ENCODE assay signal across 29 cellular contexts in genomic region chr4:124946696-124947095, GRCh38.
A peak's percentile ranks its signal among the peaks of the same experiment; 100 is the strongest.
DNase-seq lines count a peak whose midpoint lies in the region; ATAC-seq, FAIRE-seq and TF ChIP-seq lines count a peak whose summit lies in the region.
"Had no signal": no experiment of that assay in that cellular context is flagged by ENCODE, and none has a peak within 500 bp of the region (broad histone marks: within the 10 kb centered on the region; RNA-seq: fewer than 3 reads in every experiment).

No MANE protein-coding gene starts in this region.

- H4K20me1 ChIP-seq in SK-N-SH (ENCODE audit: insufficient read depth) (no peaks in the 10 kb centered on the region), astrocyte (ENCODE audit: insufficient read depth, low read length) (no peaks in the 10 kb centered on the region)
- H4K20me1 ChIP-seq: BLaER1 had no signal

- no peak for TF ChIP-seq CTCF in SK-N-SH (IDR thresholded peaks at IDR 0.05)
- TF ChIP-seq CTCF in astrocyte (IDR thresholded peaks at IDR 0.05; ENCODE audit: insufficient read depth, low read depth, low read length) = no peak
- no peak for TF ChIP-seq CTCF in lower leg skin (IDR thresholded peaks at IDR 0.05)
- TF ChIP-seq CTCF in kidney (IDR thresholded peaks at IDR 0.05; ENCODE audit: borderline replicate concordance, extremely low read depth, insufficient read depth) = no peak

- no peak for DNase-seq in SK-N-SH
- no peak for DNase-seq in astrocyte (ENCODE audit: low read depth)
- DNase-seq in kidney tubule cell (ENCODE audit: low spot score) = peak; percentile 33
- DNase-seq in lower leg skin (ENCODE audit: low spot score in 2 of 2) = no peak
- DNase-seq in HPDE6-E6E7 (ENCODE audit: extremely low spot score) = no peak
- DNase-seq in kidney = no peak
- DNase-seq: activated CD4-positive, alpha-beta T cell treated with anti-CD3 and anti-CD28 coated beads for 36 hours; activated CD8-positive, alpha-beta memory T cell treated with anti-CD3 and anti-CD28 coated beads for 24 hours; activated T-cell treated with anti-CD3 and anti-CD28 coated beads, Interleukin-2, amount 50 U/mL, for 24 hours; foreskin melanocyte; immature natural killer cell; lower lobe of right lung; NCI-H1092 treated with DMSO at 0.1 percent for 48 hours; NCI-H1930; NCI-H226; NCI-H774; occipital lobe; OCI-M1; SJCRH30 had no signal

- no peak for TF ChIP-seq RAD21 in SK-N-SH (IDR thresholded peaks at IDR 0.05; ENCODE audit: low read length)

- intact Hi-C loops in lower leg skin (cut with DNase I; ENCODE audit: low total_unique reads) (no loop called here), kidney (cut with DNase I) (no loop called here)

- FAIRE-seq in astrocyte (lab: Jason Lieb, UNC) = no peak
- no peak for FAIRE-seq in kidney (lab: Jason Lieb, UNC)

- no peak overlapping the region for H3K4me3 Mint-ChIP-seq in astrocyte (ENCODE audit: unreplicated experiment)
- H3K4me3 Mint-ChIP-seq: activated CD4-positive, alpha-beta T cell treated with anti-CD3 and anti-CD28 coated beads for 36 hours; activated T-cell treated with anti-CD3 and anti-CD28 coated beads, Interleukin-2, amount 50 U/mL, for 24 hours; immature natural killer cell; stimulated activated memory B cell treated with anti-CD40 and anti-IgM and Interleukin-4, amounts not matched to agents 10 μg/mL and 1 μg/mL and 100 μg/mL, for 72 hours; T-helper 1 cell treated with Interleukin-12 subunit alpha and Interleukin-12 subunit beta and Interleukin-4 antibody, amounts not matched to agents 30 μg/mL and 1 μg/mL, for 36 hours had no signal

- no peak overlapping the region for H3K27ac Mint-ChIP-seq in astrocyte (ENCODE audit: unreplicated experiment)
- H3K27ac Mint-ChIP-seq: activated CD4-positive, alpha-beta T cell treated with anti-CD3 and anti-CD28 coated beads for 36 hours; activated T-cell treated with anti-CD3 and anti-CD28 coated beads, Interleukin-2, amount 50 U/mL, for 24 hours; immature natural killer cell; stimulated activated memory B cell treated with anti-CD40 and anti-IgM and Interleukin-4, amounts not matched to agents 10 μg/mL and 1 μg/mL and 100 μg/mL, for 72 hours; T-helper 1 cell treated with Interleukin-12 subunit alpha and Interleukin-12 subunit beta and Interleukin-4 antibody, amounts not matched to agents 30 μg/mL and 1 μg/mL, for 36 hours had no signal

- H3K4me3 ChIP-seq in SK-N-SH (ENCODE audit: low read depth in 2 of 2, low read length in 1 of 2) (no peak overlapping the region), astrocyte (ENCODE audit: insufficient read depth, low read depth, low read length) (no peak overlapping the region), lower leg skin (ENCODE audit: low read depth, poor library complexity, severe bottlenecking) (no peak overlapping the region), kidney (ENCODE audit: low read length in 2 of 2) (no peak overlapping the region)
- H3K4me3 ChIP-seq: BLaER1, cardiac muscle cell, hepatocyte, lower lobe of right lung, SJCRH30, smooth muscle cell, thoracic aorta had no signal

- peaks cover 16% of the 10 kb centered on the region for H3K4me1 Mint-ChIP-seq in astrocyte (ENCODE audit: low read depth, unreplicated experiment)
- H3K4me1 Mint-ChIP-seq: activated CD4-positive, alpha-beta T cell treated with anti-CD3 and anti-CD28 coated beads for 36 hours; immature natural killer cell; stimulated activated memory B cell treated with anti-CD40 and anti-IgM and Interleukin-4, amounts not matched to agents 10 μg/mL and 1 μg/mL and 100 μg/mL, for 72 hours had no signal

- H3K4me2 ChIP-seq in SK-N-SH (peak overlapping the region; percentile 64), astrocyte (ENCODE audit: low read length) (no peak overlapping the region)
- H3K4me2 ChIP-seq: BLaER1, hepatocyte, smooth muscle cell had no signal

- CTCF ChIA-PET in SK-N-SH (lab: Yijun Ruan, JAX) = no interaction called here

- POLR2A ChIA-PET in SK-N-SH (lab: Yijun Ruan, JAX) = no interaction called here

- no peaks in the 10 kb centered on the region for H3K27me3 ChIP-seq in SK-N-SH (ENCODE audit: insufficient read depth)
- H3K27me3 ChIP-seq in astrocyte (ENCODE audit: insufficient read depth, low read length) = no peaks in the 10 kb centered on the region
- H3K27me3 ChIP-seq: BLaER1, cardiac muscle cell, hepatocyte, SJCRH30 had no signal

- no peaks in the 10 kb centered on the region for H3K9me3 ChIP-seq in SK-N-SH
- no peaks in the 10 kb centered on the region for H3K9me3 ChIP-seq in astrocyte (ENCODE audit: insufficient read depth, low read depth, low read length)
- H3K9me3 ChIP-seq in kidney (ENCODE audit: control insufficient read depth in 1 of 2, low read length in 2 of 2) = no peaks in the 10 kb centered on the region
- H3K9me3 ChIP-seq: BLaER1, lower lobe of right lung, SJCRH30, thoracic aorta had no signal

- H3K4me1 ChIP-seq in SK-N-SH (ENCODE audit: control insufficient read depth in 1 of 2, insufficient read depth in 2 of 2, low read depth in 1 of 2, low read length in 1 of 2) = peaks cover 0 to 31% of the 10 kb centered on the region in 2 experiments; a peak in 2 of 4 replicates
- H3K4me1 ChIP-seq in astrocyte (ENCODE audit: insufficient read depth, low read length) = peaks cover 12% of the 10 kb centered on the region
- no peaks in the 10 kb centered on the region for H3K4me1 ChIP-seq in kidney (ENCODE audit: control insufficient read depth in 1 of 2, insufficient read depth in 1 of 2, low read depth in 1 of 2, low read length in 2 of 2)
- H3K4me1 ChIP-seq: BLaER1, lower lobe of right lung, SJCRH30 had no signal

- TF ChIP-seq EP300 in SK-N-SH (IDR thresholded peaks at IDR 0.05; ENCODE audit: borderline replicate concordance in 1 of 2, low read depth in 1 of 2, low read length in 1 of 2) = no peak

- no peak for TF ChIP-seq POLR2A in lower leg skin (IDR thresholded peaks at IDR 0.05)

- ATAC-seq in SK-N-SH treated with all-trans-retinoic acid at 6 μM for 48 hours = no peak
- ATAC-seq in HG03095 (IDR thresholded peaks at IDR 0.05; ENCODE audit: unreplicated experiment) = no peak
- ATAC-seq: activated CD4-positive, alpha-beta T cell treated with anti-CD3 and anti-CD28 coated beads for 36 hours; stimulated activated memory B cell treated with anti-CD40 and anti-IgM and Interleukin-4, amounts not matched to agents 10 μg/mL and 1 μg/mL and 100 μg/mL, for 72 hours had no signal

- H2AFZ ChIP-seq in SK-N-SH (ENCODE audit: low read depth) (peak overlapping the region; percentile 74), astrocyte (ENCODE audit: low read depth, low read length) (peak overlapping the region; percentile 37)
- H2AFZ ChIP-seq: hepatocyte had no signal

- H3K27me3 Mint-ChIP-seq in astrocyte (ENCODE audit: low read depth, unreplicated experiment) = no peaks in the 10 kb centered on the region
- H3K27me3 Mint-ChIP-seq: activated CD4-positive, alpha-beta T cell treated with anti-CD3 and anti-CD28 coated beads for 36 hours; activated T-cell treated with anti-CD3 and anti-CD28 coated beads, Interleukin-2, amount 50 U/mL, for 24 hours; stimulated activated memory B cell treated with anti-CD40 and anti-IgM and Interleukin-4, amounts not matched to agents 10 μg/mL and 1 μg/mL and 100 μg/mL, for 72 hours had no signal

- H3K9me2 ChIP-seq in SK-N-SH = no peaks in the 10 kb centered on the region

- H3K36me3 ChIP-seq in SK-N-SH (replicated peaks in 1 of 2; ENCODE audit: control insufficient read depth in 1 of 2, insufficient read depth in 2 of 2, low read length in 1 of 2) = no peaks in the 10 kb centered on the region
- H3K36me3 ChIP-seq in astrocyte (ENCODE audit: insufficient read depth, low read length) = no peaks in the 10 kb centered on the region
- no peaks in the 10 kb centered on the region for H3K36me3 ChIP-seq in kidney (ENCODE audit: control insufficient read depth in 1 of 2, insufficient read depth in 2 of 2, low read length in 2 of 2)
- H3K36me3 ChIP-seq: BLaER1, cardiac muscle cell, lower lobe of right lung, SJCRH30, thoracic aorta had no signal

- WGBS in SK-N-SH (ENCODE audit: low lambda C conversion rate) = 50% methylated on average over 2 of the region's 2 CpGs
- WGBS in lower leg skin, 2 donors = 15 to 65% methylated on average over 2 of the region's 2 CpGs

- peaks cover 43% of the 10 kb centered on the region for H3F3A ChIP-seq in SK-N-SH (replicated peaks; ENCODE audit: insufficient read depth)

- H3K79me2 ChIP-seq in SK-N-SH (ENCODE audit: insufficient read depth) = no peaks in the 10 kb centered on the region
- no peaks in the 10 kb centered on the region for H3K79me2 ChIP-seq in astrocyte (ENCODE audit: insufficient read depth, low read length)
- H3K79me2 ChIP-seq: hepatocyte had no signal

- peaks cover 2% of the 10 kb centered on the region for H3K9me3 Mint-ChIP-seq in astrocyte (ENCODE audit: unreplicated experiment)

- H3K9ac ChIP-seq in SK-N-SH = peak overlapping the region; percentile 39; the same call in 1 of the 2 replicates
- no peak overlapping the region for H3K9ac ChIP-seq in astrocyte (ENCODE audit: low read length)
- no peak overlapping the region for H3K9ac ChIP-seq in kidney (ENCODE audit: low read length in 2 of 2)
- H3K9ac ChIP-seq: BLaER1 had no signal

- H3K36me3 Mint-ChIP-seq in astrocyte (ENCODE audit: low read depth, unreplicated experiment) = no peaks in the 10 kb centered on the region
- H3K36me3 Mint-ChIP-seq: immature natural killer cell; stimulated activated memory B cell treated with anti-CD40 and anti-IgM and Interleukin-4, amounts not matched to agents 10 μg/mL and 1 μg/mL and 100 μg/mL, for 72 hours had no signal

- H3K27ac ChIP-seq in SK-N-SH (ENCODE audit: low read depth in 2 of 2, low read length in 1 of 2) (peak overlapping the region in 1 of 2 experiments; percentile 75; a peak in 2 of 4 replicates), astrocyte (ENCODE audit: low read depth, low read length) (no peak overlapping the region), kidney (ENCODE audit: low read depth in 2 of 2, low read length in 2 of 2) (no peak overlapping the region)
- H3K27ac ChIP-seq: 22Rv1, BLaER1, cardiac muscle cell, hepatocyte, lower lobe of right lung, SJCRH30, thoracic aorta had no signal

TF ChIP-seq in SK-N-SH, 30 proteins besides CTCF, POLR2A, EP300 and RAD21:
- no peak for TF ChIP-seq SIN3A (IDR thresholded peaks at IDR 0.05; ENCODE audit: borderline replicate concordance, low read depth, low read length)

TF ChIP-seq in SK-N-SH treated with all-trans-retinoic acid at 6 μM for 48 hours, 23 proteins besides CTCF, POLR2A, EP300 and RAD21 (continues in another document):
- no peak for TF ChIP-seq ISL1 (CRISPR knock-in tag; IDR thresholded peaks at IDR 0.05)
- TF ChIP-seq ZNF8 (CRISPR knock-in tag; IDR thresholded peaks at IDR 0.05) = no peak
- TF ChIP-seq CSDC2 (CRISPR knock-in tag; IDR thresholded peaks at IDR 0.05) = no peak
